In genomic region chr3:149442845-149443544, GRCh38 we compare ENCODE assay signal across 9 cellular contexts. TPM values are rescaled to one million over a fixed set of nuclear protein-coding genes. Genes with fewer than 3 reads are reported as not detected.
DNase-seq lines count a peak whose midpoint lies in the region; ATAC-seq and TF ChIP-seq lines count a peak whose summit lies in the region.
"Had no signal": no experiment of that assay in that cellular context is flagged by ENCODE, and none has a peak within 500 bp of the region (broad histone marks: within the 10 kb centered on the region; RNA-seq: fewer than 3 reads in every experiment).

No MANE protein-coding gene starts in this region.

- H2BK12ac ChIP-seq in neuronal stem cell (ENCODE audit: low read length) = no peak overlapping the region

- CTCF ChIA-PET in IMR-90 (lab: Yijun Ruan, JAX) = no interaction called here
- CTCF ChIA-PET in activated CD4-positive, alpha-beta T cell treated with anti-CD3 and anti-CD28 coated beads, Interleukin-2, amount 10 ng/mL, durations not matched to agents 7 days and 5 days (lab: Charles Lee) = no interaction called here

- peaks cover 8 to 17% (median 12%) of the 10 kb centered on the region in 10 experiments; a peak in 19 of 20 replicates for H3K4me1 ChIP-seq in BLaER1 treated with 17β-estradiol and CSF1 and Interleukin-3, amounts not matched to agents 10 nM and 100 nM
- H3K4me1 ChIP-seq in IMR-90 (ENCODE audit: control insufficient read depth, insufficient read depth, low read length) = peaks cover 10% of the 10 kb centered on the region
- H3K4me1 ChIP-seq in neuronal stem cell (ENCODE audit: control insufficient read depth in 2 of 2, insufficient read depth in 1 of 2, low read depth in 1 of 2, low read length in 2 of 2) = no peaks in the 10 kb centered on the region

- no peak for TF ChIP-seq POLR2A in IMR-90 (IDR thresholded peaks at IDR 0.05; ENCODE audit: low read depth, low read length)

- peak; percentile 89 for DNase-seq in IMR-90
- peak; percentile 61 for DNase-seq in amniotic stem cell (lab: John Stamatoyannopoulos, UW)
- peak; percentile 80 for DNase-seq in kidney tubule cell (ENCODE audit: low spot score)
- no peak for DNase-seq in neuronal stem cell (ENCODE audit: low spot score)
- DNase-seq in NCI-H128 (lab: John Stamatoyannopoulos, UW; ENCODE audit: unreplicated experiment) = no peak
- DNase-seq in activated CD4-positive, alpha-beta T cell treated with anti-CD3 and anti-CD28 coated beads, Interleukin-2, amount 10 ng/mL, durations not matched to agents 7 days and 5 days = no peak
- DNase-seq: stimulated activated CD4-positive, alpha-beta T cell treated with anti-CD3 and anti-CD28 coated beads, Interleukin-12 subunit alpha, Interleukin-12 subunit beta, amount 100 ng/mL, for 4 hours had no signal

- H3K36me3 ChIP-seq in BLaER1 treated with 17β-estradiol and CSF1 and Interleukin-3, amounts not matched to agents 10 nM and 100 nM = no peaks in the 10 kb centered on the region
- H3K36me3 ChIP-seq in IMR-90 (ENCODE audit: control insufficient read depth, insufficient read depth, low read length) (no peaks in the 10 kb centered on the region), neuronal stem cell (replicated peaks in 1 of 2; ENCODE audit: control insufficient read depth in 2 of 2, insufficient read depth in 2 of 2, low read length in 2 of 2) (peaks cover 0 to 2% of the 10 kb centered on the region in 2 donors)

- H2AK9ac ChIP-seq in IMR-90 (replicated peaks; ENCODE audit: low read depth, low read length, poor library complexity) = no peak overlapping the region

- H3K9ac ChIP-seq in BLaER1 treated with 17β-estradiol and CSF1 and Interleukin-3, amounts not matched to agents 10 nM and 100 nM = no peak overlapping the region
- no peak overlapping the region for H3K9ac ChIP-seq in IMR-90 (ENCODE audit: low read depth, low read length)
- no peak overlapping the region for H3K9ac ChIP-seq in neuronal stem cell (ENCODE audit: low read depth, low read length, poor library complexity)

- H3K4me1 Mint-ChIP-seq in activated CD4-positive, alpha-beta T cell treated with anti-CD3 and anti-CD28 coated beads, Interleukin-2, amount 10 ng/mL, durations not matched to agents 7 days and 5 days = no peaks in the 10 kb centered on the region

- peak overlapping the region; percentile 85; the same call in 1 of the 2 replicates for H4K5ac ChIP-seq in IMR-90 (ENCODE audit: low read depth, low read length)

- H4K8ac ChIP-seq in IMR-90 (ENCODE audit: low read depth in 2 of 2, low read length in 2 of 2) = peak overlapping the region in 1 of 2 experiments; percentile 89; a peak in 2 of 4 replicates
- H4K8ac ChIP-seq in neuronal stem cell (ENCODE audit: low read depth, low read length) = no peak overlapping the region

- peak overlapping the region; percentile 87; the same call in 1 of the 2 replicates for H3K4ac ChIP-seq in IMR-90 (ENCODE audit: low read depth, low read length)
- no peak overlapping the region for H3K4ac ChIP-seq in neuronal stem cell (ENCODE audit: low read length)

- H3K23ac ChIP-seq in IMR-90 (ENCODE audit: low read depth, low read length) (peak overlapping the region; percentile 44; the same call in 1 of the 2 replicates), neuronal stem cell (ENCODE audit: low read depth, low read length, poor library complexity) (no peak overlapping the region)

- TF ChIP-seq CTCF in IMR-90 (conservative IDR thresholded peaks at IDR 0.05; ENCODE audit: low read depth, low read length) = no peak

- H4K20me1 ChIP-seq in BLaER1 treated with 17β-estradiol and CSF1 and Interleukin-3, amounts not matched to agents 10 nM and 100 nM = no peaks in the 10 kb centered on the region
- no peaks in the 10 kb centered on the region for H4K20me1 ChIP-seq in IMR-90 (ENCODE audit: insufficient read depth, low read length)

- peak overlapping the region; percentile 57; the same call in 1 of the 2 replicates for H4K91ac ChIP-seq in IMR-90 (ENCODE audit: insufficient read depth, low read depth, low read length)
- H4K91ac ChIP-seq in neuronal stem cell (ENCODE audit: low read depth, low read length, poor library complexity) = no peak overlapping the region

- H3K9me1 ChIP-seq in IMR-90 (ENCODE audit: insufficient read depth, low read length) = peaks cover 8% of the 10 kb centered on the region; the same call in 1 of the 2 replicates

- no peak for TF ChIP-seq RAD21 in IMR-90 (IDR thresholded peaks at IDR 0.05; ENCODE audit: low read length)

- peak overlapping the region; percentile 92; the same call in 1 of the 2 replicates for H2AK5ac ChIP-seq in IMR-90 (ENCODE audit: low read depth, low read length)
- no peak overlapping the region for H2AK5ac ChIP-seq in neuronal stem cell (ENCODE audit: low read depth, low read length)

- H3K4me3 Mint-ChIP-seq in activated CD4-positive, alpha-beta T cell treated with anti-CD3 and anti-CD28 coated beads, Interleukin-2, amount 10 ng/mL, durations not matched to agents 7 days and 5 days = no peak overlapping the region

- H3K18ac ChIP-seq in IMR-90 (ENCODE audit: low read depth, low read length) (peak overlapping the region; percentile 94; the same call in 1 of the 2 replicates), neuronal stem cell (ENCODE audit: low read length) (no peak overlapping the region)

- dilution Hi-C loops in IMR-90 (cut with HindIII; ENCODE audit: low sequenced_read_pairs, unreplicated experiment) = no loop called here

- H3K79me1 ChIP-seq in IMR-90 (ENCODE audit: low read depth in 1 of 2, low read length in 2 of 2) = peaks cover 0 to 6% of the 10 kb centered on the region in 2 experiments; a peak in 2 of 4 replicates
- H3K79me1 ChIP-seq in neuronal stem cell (ENCODE audit: low read depth, low read length) = no peaks in the 10 kb centered on the region

- no peak overlapping the region for H3K27ac ChIP-seq in BLaER1 treated with 17β-estradiol and CSF1 and Interleukin-3, amounts not matched to agents 10 nM and 100 nM
- H3K27ac ChIP-seq in IMR-90 (ENCODE audit: insufficient read depth, low read length) (peak overlapping the region; percentile 65), neuronal stem cell (replicated peaks; ENCODE audit: low read length) (no peak overlapping the region)

- H3K4me2 ChIP-seq in BLaER1 treated with 17β-estradiol and CSF1 and Interleukin-3, amounts not matched to agents 10 nM and 100 nM = peak overlapping the region; percentile 14 to 75 (median 50); a peak in 17 of 22 replicates
- H3K4me2 ChIP-seq in IMR-90 (ENCODE audit: low read depth, low read length) (peak overlapping the region; percentile 39; the same call in 1 of the 2 replicates), neuronal stem cell (ENCODE audit: insufficient read depth, low read length, poor library complexity, severe bottlenecking) (no peak overlapping the region)

- peak overlapping the region; percentile 91 for H2BK20ac ChIP-seq in IMR-90 (ENCODE audit: low read depth, low read length)

- no peak overlapping the region for H3K4me3 ChIP-seq in BLaER1 treated with 17β-estradiol and CSF1 and Interleukin-3, amounts not matched to agents 10 nM and 100 nM
- H3K4me3 ChIP-seq in IMR-90 (ENCODE audit: insufficient read depth, low read depth, low read length) = no peak overlapping the region
- H3K4me3 ChIP-seq in neuronal stem cell (ENCODE audit: low read length in 2 of 2) = no peak overlapping the region

- BruUV-seq in IMR-90 (replicated peaks; lab: Mats Ljungman, UMichigan) = no TSS peak

- intact Hi-C loops in IMR-90 (cut with micrococcal nuclease) = loop anchor here (5.0 kb wide), 1 partner anchor 36 kb away; no protein-coding TSS in a partner anchor

- peak; percentile 81 for ATAC-seq in IMR-90 (ENCODE audit: low read depth)
- ATAC-seq in GM19395 (IDR thresholded peaks at IDR 0.05; ENCODE audit: unreplicated experiment) = no peak

- peak overlapping the region; percentile 68; the same call in 1 of the 2 replicates for H3K56ac ChIP-seq in IMR-90 (ENCODE audit: extremely low read depth, insufficient read depth, low read length)

- H2AFZ ChIP-seq in IMR-90 (replicated peaks; ENCODE audit: low read length, poor library complexity) (no peak overlapping the region), neuronal stem cell (ENCODE audit: low read length) (no peak overlapping the region)

- POLR2A ChIA-PET in IMR-90 (lab: Charles Lee; ENCODE audit: unreplicated experiment) = no interaction called here
- POLR2A ChIA-PET in activated CD4-positive, alpha-beta T cell treated with anti-CD3 and anti-CD28 coated beads, Interleukin-2, amount 10 ng/mL, durations not matched to agents 7 days and 5 days (lab: Charles Lee) = no interaction called here

- no peaks in the 10 kb centered on the region for H3K9me3 Mint-ChIP-seq in activated CD4-positive, alpha-beta T cell treated with anti-CD3 and anti-CD28 coated beads, Interleukin-2, amount 10 ng/mL, durations not matched to agents 7 days and 5 days

- H3K27me3 ChIP-seq in BLaER1 treated with 17β-estradiol and CSF1 and Interleukin-3, amounts not matched to agents 10 nM and 100 nM = peaks cover 0 to 23% (median 0%) of the 10 kb centered on the region in 11 experiments; a peak in 4 of 22 replicates
- H3K27me3 ChIP-seq in IMR-90 (ENCODE audit: control insufficient read depth, insufficient read depth, low read length) = no peaks in the 10 kb centered on the region
- H3K27me3 ChIP-seq in neuronal stem cell (ENCODE audit: control insufficient read depth in 3 of 3, insufficient read depth in 3 of 3, low read depth in 1 of 3, low read length in 3 of 3) = no peaks in the 10 kb centered on the region

- H3K9me3 ChIP-seq in BLaER1 treated with 17β-estradiol and CSF1 and Interleukin-3, amounts not matched to agents 10 nM and 100 nM (replicated peaks in 1 of 11) = peaks cover 0 to 8% (median 0%) of the 10 kb centered on the region in 11 experiments; a peak in 9 of 22 replicates
- no peaks in the 10 kb centered on the region for H3K9me3 ChIP-seq in IMR-90 (ENCODE audit: control insufficient read depth, insufficient read depth, low read length)
- H3K9me3 ChIP-seq in neuronal stem cell (replicated peaks in 1 of 2; ENCODE audit: control insufficient read depth in 2 of 2, insufficient read depth in 1 of 2, low read depth in 1 of 2, low read length in 2 of 2) = no peaks in the 10 kb centered on the region

- H2BK15ac ChIP-seq in IMR-90 (ENCODE audit: low read depth, low read length) (peak overlapping the region; percentile 95; the same call in 1 of the 3 replicates), neuronal stem cell (ENCODE audit: low read length) (no peak overlapping the region)

- peak overlapping the region; percentile 80 for H2BK120ac ChIP-seq in IMR-90 (ENCODE audit: low read depth, low read length)
- H2BK120ac ChIP-seq in neuronal stem cell (ENCODE audit: low read depth, low read length) = no peak overlapping the region

- H3K27me3 Mint-ChIP-seq in activated CD4-positive, alpha-beta T cell treated with anti-CD3 and anti-CD28 coated beads, Interleukin-2, amount 10 ng/mL, durations not matched to agents 7 days and 5 days = peaks cover 7% of the 10 kb centered on the region

- H2BK5ac ChIP-seq in IMR-90 (ENCODE audit: low read depth, low read length, poor library complexity, severe bottlenecking) (peak overlapping the region; percentile 98), neuronal stem cell (ENCODE audit: low read length) (no peak overlapping the region)

- in situ Hi-C loops in IMR-90 (cut with MboI; ENCODE audit: low sequenced_read_pairs) = no loop called here

- WGBS in IMR-90 (ENCODE audit: extremely low coverage in 2 of 2, insufficient read length in 1 of 2), 2 experiments = 60% methylated on average over 2 of the region's 4 CpGs; no CpG with 5 or more reads in 1 of the 2 experiments
- WGBS in neuronal stem cell (ENCODE audit: extremely low coverage in 2 of 2, insufficient read length in 2 of 2, insufficient replicate concordance in 1 of 2), 2 donors = no CpG with 5 or more reads among the region's 4 CpGs

- H3K14ac ChIP-seq in IMR-90 (replicated peaks; ENCODE audit: low read depth, low read length) (peak overlapping the region; percentile 70), neuronal stem cell (ENCODE audit: low read length) (no peak overlapping the region)

- no peaks in the 10 kb centered on the region for H3K36me3 Mint-ChIP-seq in activated CD4-positive, alpha-beta T cell treated with anti-CD3 and anti-CD28 coated beads, Interleukin-2, amount 10 ng/mL, durations not matched to agents 7 days and 5 days (ENCODE audit: low read depth)

- no peak overlapping the region for H3K27ac Mint-ChIP-seq in activated CD4-positive, alpha-beta T cell treated with anti-CD3 and anti-CD28 coated beads, Interleukin-2, amount 10 ng/mL, durations not matched to agents 7 days and 5 days

RNA-seq across cellular contexts. Expression of gene TM4SF4, which starts 31.5 kb away (rescaled TPM):
- total RNA-seq in IMR-90 (2012; rRNA removed) = 1.1 and 1.6 TPM in 2 replicates
- polyA plus RNA-seq in IMR-90 (2012; rRNA removed) = 0.60 and 0.67 TPM in 2 replicates
- polyA plus RNA-seq in IMR-90 (2012; cell fraction: cytosol; rRNA removed) = 0.08 and 0.75 TPM in 2 replicates
- 0.08 TPM in 1 of 2 replicates, not detected in the other for polyA plus RNA-seq in IMR-90 (2012; cell fraction: nucleus; rRNA removed; ENCODE audit: low replicate concordance)
- polyA plus RNA-seq in neuronal stem cell (2013, experiment 1 of 2) = not detected
- polyA plus RNA-seq in neuronal stem cell (2013, experiment 2 of 2) = not detected
- total RNA-seq in activated CD4-positive, alpha-beta T cell treated with anti-CD3 and anti-CD28 coated beads, Interleukin-2, amount 10 ng/mL, durations not matched to agents 7 days and 5 days = not detected

Comparison
In these comparisons a context has a peak if more than half of its experiments do, and no peak if none do; other contexts are left out.
1. DNase-seq: peak in IMR-90 (single experiment), amniotic stem cell (single experiment) and kidney tubule cell (single experiment); none in neuronal stem cell (single experiment), NCI-H128 (single experiment) and activated CD4-positive, alpha-beta T cell treated with anti-CD3 and anti-CD28 coated beads, Interleukin-2, amount 10 ng/mL, durations not matched to agents 7 days and 5 days (single experiment).